1 cellular context compared by ENCODE assay signal in genomic region chr17:27463235-27463677, GRCh38.
TF ChIP-seq lines count a peak whose summit lies in the region.

No MANE protein-coding gene starts in this region.

TF ChIP-seq in K562, 482 proteins besides CTCF, POLR2A, EP300 and RAD21 (continued from another document and continues in another):
- no peak for TF ChIP-seq CHD7 (IDR thresholded peaks at IDR 0.05; ENCODE audit: low read depth, low read length)
- TF ChIP-seq OTX1 (CRISPR knock-in tag; IDR thresholded peaks at IDR 0.05) = no peak
- TF ChIP-seq REST (CRISPR knock-in tag; IDR thresholded peaks at IDR 0.05; ENCODE audit: low read depth) = no peak
- peak; percentile 96 for TF ChIP-seq ATF3 (IDR thresholded peaks at IDR 0.05)
- no peak; the same call in 1 of the 2 replicates for TF ChIP-seq ATF3 (CRISPR knock-in tag; conservative IDR thresholded peaks at IDR 0.05)
- TF ChIP-seq HDGF (IDR thresholded peaks at IDR 0.05) = no peak
- TF ChIP-seq PKNOX1 (IDR thresholded peaks at IDR 0.05) = peak; percentile 51; the same call in 1 of the 2 replicates
- no peak; the same call in 1 of the 2 replicates for TF ChIP-seq FOSL1 (tag; conservative IDR thresholded peaks at IDR 0.05)
- no peak for TF ChIP-seq GABPB1 (CRISPR knock-in tag; IDR thresholded peaks at IDR 0.05)
- no peak for TF ChIP-seq ZBTB2 (IDR thresholded peaks at IDR 0.05)
- 0 out of 2 replicates have a peak, but pooled peaks have one; percentile 55 for TF ChIP-seq HES1 (IDR thresholded peaks at IDR 0.05; ENCODE audit: low read depth)
- no peak; the same call in 1 of the 2 replicates for TF ChIP-seq SMARCC2 (IDR thresholded peaks at IDR 0.05; ENCODE audit: low read depth)
- peak in 1 of 2 experiments; percentile 15 for TF ChIP-seq AFF1 (IDR thresholded peaks at IDR 0.05; ENCODE audit: low read depth in 1 of 2, partially characterized antibody in 2 of 2)
- TF ChIP-seq HMBOX1 (IDR thresholded peaks at IDR 0.05) = no peak
- TF ChIP-seq ZKSCAN3 (CRISPR knock-in tag; IDR thresholded peaks at IDR 0.05) = no peak
- no peak for TF ChIP-seq FOXK1 (CRISPR knock-in tag; IDR thresholded peaks at IDR 0.05; ENCODE audit: borderline replicate concordance)
- no peak for TF ChIP-seq NFYB (IDR thresholded peaks at IDR 0.05; ENCODE audit: extremely low read depth, insufficient read length)
- TF ChIP-seq BHLHE40 (IDR thresholded peaks at IDR 0.05; ENCODE audit: low read length) = no peak
- TF ChIP-seq ZNF518B (CRISPR knock-in tag; IDR thresholded peaks at IDR 0.05) = no peak
- TF ChIP-seq CBX3 (IDR thresholded peaks at IDR 0.05; ENCODE audit: borderline replicate concordance in 1 of 2, low read length in 2 of 2) = no peak
- TF ChIP-seq RBM39 (optimal IDR thresholded peaks at IDR 0.05; ENCODE audit: low read depth, low read length) = no peak
